26 cellular contexts compared by ENCODE assay signal in the genomic region with DNA sequence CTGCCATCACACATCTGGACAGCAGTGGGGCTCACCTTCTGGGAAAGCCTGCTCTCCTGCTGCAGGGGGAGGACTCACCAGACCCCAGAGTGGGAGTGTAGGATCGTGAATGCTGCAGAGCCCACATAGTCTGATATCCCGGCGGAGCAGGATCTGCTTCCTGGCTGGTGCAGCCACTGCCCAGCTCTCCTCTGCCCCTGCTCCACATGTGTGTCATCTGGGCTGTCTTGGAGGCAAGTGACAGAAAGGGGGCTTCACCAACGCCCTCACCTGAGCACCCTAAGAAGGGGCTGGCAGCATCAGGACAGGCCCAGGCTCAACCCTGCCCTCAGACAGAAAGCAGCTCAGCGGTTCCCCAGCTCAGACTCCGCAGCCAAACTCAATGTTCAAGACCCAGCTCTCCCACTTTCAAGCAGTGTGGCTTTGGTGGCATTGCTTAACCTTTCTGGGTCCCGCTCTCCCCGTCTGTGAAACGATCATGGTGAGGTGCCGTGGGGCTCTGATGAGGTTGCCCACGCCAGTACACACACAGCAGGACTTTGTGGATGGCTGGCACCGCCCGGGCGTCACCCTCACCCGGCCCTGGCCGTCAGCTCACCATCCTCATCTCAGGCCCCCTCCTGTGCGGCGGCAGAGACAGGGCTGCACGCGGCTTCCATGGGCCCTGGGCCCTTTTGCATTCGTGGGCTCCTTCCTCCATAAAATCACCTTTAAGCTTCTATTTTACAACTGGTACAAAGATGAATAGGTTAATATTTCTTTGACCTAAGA.
"Had no signal": no experiment of that assay in that cellular context is flagged by ENCODE, and none has a peak within 500 bp of the region (broad histone marks: within the 10 kb centered on the region; RNA-seq: fewer than 3 reads in every experiment).

No MANE protein-coding gene starts in this region.

- H3K27ac ChIP-seq: breast epithelium, KMS-11, Peyer's patch had no signal

- H3K4me2 ChIP-seq: KMS-11 had no signal

- H3K9me3 ChIP-seq: breast epithelium, Peyer's patch had no signal

- H3K4me3 Mint-ChIP-seq: activated B cell treated with CpG ODN at 0.5 μM for 24 hours; activated CD4-positive, alpha-beta T cell treated with anti-CD3 and anti-CD28 coated beads, Interleukin-2, amount 10 ng/mL, durations not matched to agents 24 days and 14 days; activated naive CD4-positive, alpha-beta T cell treated with anti-CD3 and anti-CD28 coated beads, Interleukin-2, amount 10 ng/mL, durations not matched to agents 7 days and 5 days; activated naive CD8-positive, alpha-beta T cell treated with anti-CD3 and anti-CD28 coated beads for 36 hours; activated T-helper 17 cell treated with anti-CD3 and anti-CD28 coated beads, Interleukin-2, amount 50 U/mL, for 72 hours; IgD-negative memory B cell; T-helper 17 cell had no signal

- H3K36me3 ChIP-seq: breast epithelium, Peyer's patch had no signal

- DNase-seq: activated B cell treated with CpG ODN at 0.5 μM for 24 hours; activated CD4-positive, alpha-beta T cell treated with anti-CD3 and anti-CD28 coated beads for 1 hour; activated CD4-positive, alpha-beta T cell treated with anti-CD3 and anti-CD28 coated beads, Interleukin-2, amount 10 ng/mL, durations not matched to agents 24 days and 14 days; activated CD4-positive, alpha-beta T cell treated with anti-CD3 and anti-CD28 coated beads, Interleukin-2, amount 50 U/mL, for 48 hours; activated gamma-delta T cell treated with Interleukin-2 at 50 U/mL for 16 hours; activated naive CD4-positive, alpha-beta T cell treated with anti-CD3 and anti-CD28 coated beads, Interleukin-2, amount 10 ng/mL, durations not matched to agents 7 days and 5 days; activated naive CD8-positive, alpha-beta T cell treated with anti-CD3 and anti-CD28 coated beads for 36 hours; activated T-cell treated with anti-CD3 and anti-CD28 coated beads for 4 hours; activated T-cell treated with anti-CD3 and anti-CD28 coated beads, Interleukin-2, amount 50 U/mL, for 48 hours; central memory CD4-positive, alpha-beta T cell; NCI-H1092; NCI-H1417; NCI-H1694; NCI-H2029; NCI-H2107; NCI-H2171 treated with DMSO at 0.1 percent for 48 hours; NCI-H226; NCI-H774; SIG-M5; T-helper 17 cell; T-helper 9 cell had no signal

- H3K27ac Mint-ChIP-seq: activated B cell treated with CpG ODN at 0.5 μM for 24 hours; activated CD4-positive, alpha-beta T cell treated with anti-CD3 and anti-CD28 coated beads, Interleukin-2, amount 10 ng/mL, durations not matched to agents 24 days and 14 days; activated naive CD4-positive, alpha-beta T cell treated with anti-CD3 and anti-CD28 coated beads, Interleukin-2, amount 10 ng/mL, durations not matched to agents 7 days and 5 days; activated naive CD8-positive, alpha-beta T cell treated with anti-CD3 and anti-CD28 coated beads for 36 hours; activated T-helper 17 cell treated with anti-CD3 and anti-CD28 coated beads, Interleukin-2, amount 50 U/mL, for 72 hours; IgD-negative memory B cell; T-helper 17 cell had no signal

- H3K4me3 ChIP-seq: breast epithelium, Peyer's patch had no signal

- H3K27me3 ChIP-seq: Peyer's patch had no signal

- H3K36me3 Mint-ChIP-seq: activated naive CD4-positive, alpha-beta T cell treated with anti-CD3 and anti-CD28 coated beads, Interleukin-2, amount 10 ng/mL, durations not matched to agents 7 days and 5 days; activated naive CD8-positive, alpha-beta T cell treated with anti-CD3 and anti-CD28 coated beads for 36 hours had no signal

- H3K4me1 ChIP-seq: breast epithelium, Peyer's patch had no signal

- H3K9me3 Mint-ChIP-seq: activated B cell treated with CpG ODN at 0.5 μM for 24 hours; activated CD4-positive, alpha-beta T cell treated with anti-CD3 and anti-CD28 coated beads, Interleukin-2, amount 10 ng/mL, durations not matched to agents 24 days and 14 days; activated naive CD4-positive, alpha-beta T cell treated with anti-CD3 and anti-CD28 coated beads, Interleukin-2, amount 10 ng/mL, durations not matched to agents 7 days and 5 days; activated naive CD8-positive, alpha-beta T cell treated with anti-CD3 and anti-CD28 coated beads for 36 hours; activated T-helper 17 cell treated with anti-CD3 and anti-CD28 coated beads, Interleukin-2, amount 50 U/mL, for 72 hours; IgD-negative memory B cell had no signal

- H3K9ac ChIP-seq: KMS-11 had no signal

- H3K4me1 Mint-ChIP-seq: activated B cell treated with CpG ODN at 0.5 μM for 24 hours; activated CD4-positive, alpha-beta T cell treated with anti-CD3 and anti-CD28 coated beads, Interleukin-2, amount 10 ng/mL, durations not matched to agents 24 days and 14 days; activated naive CD4-positive, alpha-beta T cell treated with anti-CD3 and anti-CD28 coated beads, Interleukin-2, amount 10 ng/mL, durations not matched to agents 7 days and 5 days; activated naive CD8-positive, alpha-beta T cell treated with anti-CD3 and anti-CD28 coated beads for 36 hours; activated T-helper 17 cell treated with anti-CD3 and anti-CD28 coated beads, Interleukin-2, amount 50 U/mL, for 72 hours; IgD-negative memory B cell had no signal

- ATAC-seq: activated T-helper 17 cell treated with anti-CD3 and anti-CD28 coated beads, Interleukin-2, amount 50 U/mL, for 72 hours; T-helper 17 cell had no signal
